17 cellular contexts compared by ENCODE assay signal in the genomic region with DNA sequence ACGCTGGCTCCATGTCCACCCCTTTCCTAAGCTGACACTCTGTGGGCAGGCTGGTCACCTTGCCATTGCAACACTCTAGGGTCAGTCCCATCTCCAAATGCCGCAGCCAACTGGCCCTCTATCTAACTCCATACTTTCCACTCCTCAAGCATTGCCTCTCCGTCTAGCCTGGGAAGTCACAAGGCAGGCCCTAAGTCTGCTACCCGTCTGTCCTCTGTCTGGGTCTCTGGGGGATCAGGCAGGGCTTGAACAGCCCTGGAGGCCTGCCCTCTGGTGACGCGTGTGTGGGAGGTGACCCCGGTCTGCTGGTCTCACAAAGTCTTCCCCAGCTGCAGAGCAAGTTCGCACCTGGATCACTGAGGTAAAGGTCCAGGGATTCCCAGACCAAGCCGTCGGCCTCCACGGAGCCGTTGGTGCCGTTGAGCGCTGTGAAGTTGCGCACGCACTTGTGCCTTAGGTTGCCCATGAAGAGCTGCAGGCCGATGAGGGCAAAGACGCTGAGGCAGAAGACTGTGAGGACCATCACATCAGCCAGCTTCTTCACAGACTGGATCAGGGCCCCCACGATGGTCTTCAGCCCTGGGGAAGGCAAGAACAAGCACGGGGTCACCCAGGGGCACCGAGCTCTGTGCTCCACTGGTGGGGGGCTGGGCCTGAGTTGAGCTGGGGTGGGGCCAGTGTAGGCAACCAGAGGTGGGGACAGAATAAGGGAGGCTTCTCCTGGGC. TPM values are rescaled to one million over a fixed set of nuclear protein-coding genes. Genes with fewer than 3 reads are reported as not detected.
DNase-seq lines count a peak whose midpoint lies in the region; ATAC-seq and TF ChIP-seq lines count a peak whose summit lies in the region.
"Had no signal": no experiment of that assay in that cellular context is flagged by ENCODE, and none has a peak within 500 bp of the region (broad histone marks: within the 10 kb centered on the region; RNA-seq: fewer than 3 reads in every experiment).

No MANE protein-coding gene starts in this region.

- no peak overlapping the region for H3K4me3 Mint-ChIP-seq in endodermal cell
- H3K4me3 Mint-ChIP-seq: B cell; CD4-positive, alpha-beta T cell; H9 had no signal

- H3K4me1 ChIP-seq in left ventricle myocardium inferior (peaks cover 12% of the 10 kb centered on the region), endodermal cell (ENCODE audit: control insufficient read depth, insufficient read depth, low read length) (no peaks in the 10 kb centered on the region), osteoblast (ENCODE audit: insufficient read depth, low read length) (no peaks in the 10 kb centered on the region), upper lobe of right lung (no peaks in the 10 kb centered on the region)

- no peak for ATAC-seq in upper lobe of right lung
- ATAC-seq: GM12878 had no signal

- peaks cover 9% of the 10 kb centered on the region for H3K27me3 Mint-ChIP-seq in endodermal cell (ENCODE audit: insufficient read depth)
- H3K27me3 Mint-ChIP-seq: B cell; CD4-positive, alpha-beta T cell had no signal

- no peaks in the 10 kb centered on the region for H3K9me3 ChIP-seq in left ventricle myocardium inferior (replicated peaks)
- H3K9me3 ChIP-seq in endodermal cell (ENCODE audit: control insufficient read depth, low read length) = no peaks in the 10 kb centered on the region
- no peaks in the 10 kb centered on the region for H3K9me3 ChIP-seq in osteoblast (ENCODE audit: low read depth, low read length)
- H3K9me3 ChIP-seq in upper lobe of right lung = no peaks in the 10 kb centered on the region

- DNase-seq in cardiac septum (ENCODE audit: low spot score) (peak; percentile 63), left ventricle myocardium inferior (no peak), endodermal cell (peak; percentile 22), osteoblast (ENCODE audit: insufficient read length, low spot score, missing footprints) (peak; percentile 54), upper lobe of right lung (peak; percentile 59), T-helper 2 cell (no peak), EL (no peak)
- no peak for DNase-seq in stimulated activated naive CD4-positive, alpha-beta T cell (lab: John Stamatoyannopoulos, UW)
- DNase-seq: ACHN; C1 segment of cervical spinal cord; Calu3; CD4-positive, alpha-beta T cell; DMS 273 treated with DMSO at 0.1 percent for 48 hours; GOT3; H9 had no signal

- 96 to 97% methylated on average over 12 to 21 of the region's 21 CpGs for WGBS in endodermal cell (ENCODE audit: insufficient coverage in 1 of 2, insufficient read length in 1 of 2), 2 experiments

- no peak overlapping the region for H3K9ac ChIP-seq in endodermal cell (ENCODE audit: extremely low read depth, low read length, poor library complexity, severe bottlenecking)

- H2AFZ ChIP-seq in osteoblast (ENCODE audit: low read length) = no peak overlapping the region

- H3K27me3 ChIP-seq in left ventricle myocardium inferior (ENCODE audit: low read depth) (no peaks in the 10 kb centered on the region), endodermal cell (ENCODE audit: control insufficient read depth, insufficient read depth, low read length, poor library complexity, severe bottlenecking) (no peaks in the 10 kb centered on the region), osteoblast (ENCODE audit: insufficient read depth, low read length) (no peaks in the 10 kb centered on the region), upper lobe of right lung (no peaks in the 10 kb centered on the region)

- no peak overlapping the region for H3K27ac Mint-ChIP-seq in endodermal cell
- H3K27ac Mint-ChIP-seq: B cell; CD4-positive, alpha-beta T cell; H9 had no signal

- H3K9me3 Mint-ChIP-seq in endodermal cell = no peaks in the 10 kb centered on the region
- H3K9me3 Mint-ChIP-seq: CD4-positive, alpha-beta T cell; H9 had no signal

- H3K79me2 ChIP-seq in osteoblast (ENCODE audit: insufficient read depth, low read length) = no peaks in the 10 kb centered on the region

- H3K36me3 Mint-ChIP-seq in endodermal cell (ENCODE audit: low read depth) = no peaks in the 10 kb centered on the region

- H3K36me3 ChIP-seq in left ventricle myocardium inferior = peaks cover 48% of the 10 kb centered on the region
- H3K36me3 ChIP-seq in endodermal cell (ENCODE audit: control insufficient read depth, insufficient read depth, low read length) = no peaks in the 10 kb centered on the region
- H3K36me3 ChIP-seq in osteoblast (ENCODE audit: insufficient read depth, low read length) = no peaks in the 10 kb centered on the region
- no peaks in the 10 kb centered on the region for H3K36me3 ChIP-seq in upper lobe of right lung

- intact Hi-C loops in cardiac septum (cut with DNase I) (no loop called here), left ventricle myocardium inferior (cut with micrococcal nuclease) (no loop called here), upper lobe of right lung (cut with DNase I) (no loop called here)

- H3K4me3 ChIP-seq in left ventricle myocardium inferior (no peak overlapping the region), endodermal cell (ENCODE audit: low read length) (no peak overlapping the region), osteoblast (ENCODE audit: insufficient read depth, low read length) (no peak overlapping the region), upper lobe of right lung (no peak overlapping the region)
- H3K4me3 ChIP-seq: GM12878 had no signal

- peaks cover 9% of the 10 kb centered on the region for H3K4me1 Mint-ChIP-seq in endodermal cell
- H3K4me1 Mint-ChIP-seq: B cell had no signal

- H4K20me1 ChIP-seq in osteoblast (ENCODE audit: insufficient read depth, low read length) = no peaks in the 10 kb centered on the region

- H3K27ac ChIP-seq in left ventricle myocardium inferior (replicated peaks) (no peak overlapping the region), endodermal cell (ENCODE audit: low read depth, low read length) (no peak overlapping the region), osteoblast (ENCODE audit: low read depth, low read length) (no peak overlapping the region), upper lobe of right lung (no peak overlapping the region)

- no peak overlapping the region for H3K4me2 ChIP-seq in osteoblast (ENCODE audit: insufficient read depth, low read length)

- no peak for TF ChIP-seq CTCF in left ventricle myocardium inferior (IDR thresholded peaks at IDR 0.05; ENCODE audit: borderline replicate concordance)
- no peak for TF ChIP-seq CTCF in endodermal cell (conservative IDR thresholded peaks at IDR 0.05)
- no peak for TF ChIP-seq CTCF in osteoblast (IDR thresholded peaks at IDR 0.05; ENCODE audit: extremely low read depth, low read depth, low read length)
- no peak for TF ChIP-seq CTCF in upper lobe of right lung (IDR thresholded peaks at IDR 0.05)

RNA-seq across cellular contexts. Expression of a gene that starts 39.9 kb away (rescaled TPM):
- total RNA-seq in cardiac septum = 166 TPM
- total RNA-seq in left ventricle myocardium inferior = 239 TPM
- total RNA-seq in endodermal cell = 1 to 10 TPM; 4.5 to 5.6 TPM
- 0.85 TPM for polyA plus RNA-seq in endodermal cell (2013, experiment 1 of 2)
- polyA plus RNA-seq in endodermal cell (2013, experiment 2 of 2) = 0.66 TPM
- under 0.01 TPM in 1 of 2 replicates, not detected in the other for total RNA-seq in osteoblast
- 0.58 TPM for total RNA-seq in upper lobe of right lung
- total RNA-seq: GM12878 had no signal
- polyA plus RNA-seq: GM12878 had no signal

Comparison
In these comparisons a context has a peak if more than half of its experiments do, and no peak if none do; other contexts are left out.
1. DNase-seq: peak in cardiac septum (single experiment), endodermal cell (single experiment), osteoblast (single experiment) and upper lobe of right lung (single experiment); none in left ventricle myocardium inferior (single experiment), T-helper 2 cell (0 of 5), stimulated activated naive CD4-positive, alpha-beta T cell (0 of 6) and EL (single experiment).
2. RNA of a gene that starts 39.9 kb away (total RNA-seq): 239 TPM in left ventricle myocardium inferior (single experiment) and 166 TPM in cardiac septum (single experiment); 4.5 to 5.6 TPM in endodermal cell, 0.58 TPM in upper lobe of right lung (single experiment) and under 0.01 TPM in osteoblast; every median in the first group is over 10 times any median in the second.